Comparison of ENCODE assay signal across 1 cellular context in genomic region chr6:21914121-21914973, GRCh38.
A peak's percentile ranks its signal among the peaks of the same experiment; 100 is the strongest.
TF ChIP-seq lines count a peak whose summit lies in the region.

No MANE protein-coding gene starts in this region.

TF ChIP-seq in GM12878, 131 proteins besides CTCF, POLR2A, EP300 and RAD21 (continued from another document):
- TF ChIP-seq ZNF687 (IDR thresholded peaks at IDR 0.05), result peak; percentile 74; the same call in 1 of the 2 replicates
- TF ChIP-seq RUNX3 (IDR thresholded peaks at IDR 0.05; ENCODE audit: low read length), result peak; percentile 28; the same call in 1 of the 2 replicates
- TF ChIP-seq YY1 (IDR thresholded peaks at IDR 0.05; ENCODE audit: low read depth, low read length), result 0 out of 2 replicates have a peak, but pooled peaks have one; percentile 20
- TF ChIP-seq CREB1 (IDR thresholded peaks at IDR 0.05; ENCODE audit: low read depth), result peak; percentile 26; the same call in 1 of the 2 replicates
- TF ChIP-seq EED (IDR thresholded peaks at IDR 0.05; ENCODE audit: low read depth), result peak; percentile 24; the same call in 1 of the 2 replicates
